In genomic region chr1:101841824-101842223, GRCh38 we compare ENCODE assay signal across 3 cellular contexts.
"Had no signal": no experiment of that assay in that cellular context is flagged by ENCODE, and none has a peak within 500 bp of the region (broad histone marks: within the 10 kb centered on the region; RNA-seq: fewer than 3 reads in every experiment).

No MANE protein-coding gene starts in this region.

- ATAC-seq: GM12878 had no signal

- H3K4me3 ChIP-seq: GM12878 had no signal

- DNase-seq: GDM1, GF-D8 had no signal
